Comparison of ENCODE assay signal across 12 cellular contexts in genomic region chr14:103538291-103539055, GRCh38. TPM values are rescaled to one million over a fixed set of nuclear protein-coding genes. Genes with fewer than 3 reads are reported as not detected.
DNase-seq lines count a peak whose midpoint lies in the region; TF ChIP-seq lines count a peak whose summit lies in the region.
"Had no signal": no experiment of that assay in that cellular context is flagged by ENCODE, and none has a peak within 500 bp of the region (broad histone marks: within the 10 kb centered on the region; RNA-seq: fewer than 3 reads in every experiment).

No MANE protein-coding gene starts in this region.

- H3K9me3 ChIP-seq in BLaER1 treated with 17β-estradiol and CSF1 and Interleukin-3, amounts not matched to agents 10 nM and 100 nM (replicated peaks in 1 of 11): no peaks in the 10 kb centered on the region
- H3K9me3 ChIP-seq in mucosa of rectum (ENCODE audit: control insufficient read depth in 2 of 2, low read length in 2 of 2) (no peaks in the 10 kb centered on the region), BE2C (no peaks in the 10 kb centered on the region)

- peaks cover 14 to 43% (median 34%) of the 10 kb centered on the region in 11 experiments; a peak in 21 of 22 replicates for H3K36me3 ChIP-seq in BLaER1 treated with 17β-estradiol and CSF1 and Interleukin-3, amounts not matched to agents 10 nM and 100 nM
- H3K36me3 ChIP-seq in mucosa of rectum (ENCODE audit: control insufficient read depth in 2 of 2, insufficient read depth in 2 of 2, low read length in 2 of 2): peaks cover 3 to 5% of the 10 kb centered on the region in 2 donors
- H3K36me3 ChIP-seq in BE2C: peaks cover 25% of the 10 kb centered on the region

- peak overlapping the region in 4 of 11 experiments; percentile 28 to 59 (median 46); a peak in 5 of 22 replicates for H3K9ac ChIP-seq in BLaER1 treated with 17β-estradiol and CSF1 and Interleukin-3, amounts not matched to agents 10 nM and 100 nM
- H3K9ac ChIP-seq in mucosa of rectum (ENCODE audit: low read depth in 1 of 2, low read length in 2 of 2): peak overlapping the region in 1 of 2 donors; percentile 3

- H3K27ac ChIP-seq in BLaER1 treated with 17β-estradiol and CSF1 and Interleukin-3, amounts not matched to agents 10 nM and 100 nM: no peak overlapping the region
- peak overlapping the region; percentile 66 for H3K27ac ChIP-seq in angular gyrus (ENCODE audit: low read depth, low read length)
- H3K27ac ChIP-seq in mucosa of rectum (ENCODE audit: low read depth in 2 of 2, low read length in 2 of 2): peak overlapping the region; percentile 49 to 52

- TF ChIP-seq CTCF in BE2C (IDR thresholded peaks at IDR 0.05; ENCODE audit: low read depth, low read length): no peak

- no peak overlapping the region for H3K4me3 ChIP-seq in BLaER1 treated with 17β-estradiol and CSF1 and Interleukin-3, amounts not matched to agents 10 nM and 100 nM
- H3K4me3 ChIP-seq in mucosa of rectum (ENCODE audit: low read length in 2 of 2) (no peak overlapping the region), BE2C (ENCODE audit: low read depth, low read length) (no peak overlapping the region)

- peaks cover 8 to 98% (median 73%) of the 10 kb centered on the region in 11 experiments; a peak in 20 of 22 replicates for H4K20me1 ChIP-seq in BLaER1 treated with 17β-estradiol and CSF1 and Interleukin-3, amounts not matched to agents 10 nM and 100 nM

- peaks cover 0 to 5% (median 0%) of the 10 kb centered on the region in 11 experiments; a peak in 1 of 22 replicates for H3K27me3 ChIP-seq in BLaER1 treated with 17β-estradiol and CSF1 and Interleukin-3, amounts not matched to agents 10 nM and 100 nM
- H3K27me3 ChIP-seq in mucosa of rectum (ENCODE audit: control insufficient read depth in 2 of 2, insufficient read depth in 2 of 2, low read length in 2 of 2) (no peaks in the 10 kb centered on the region), BE2C (no peaks in the 10 kb centered on the region)

- peak overlapping the region in 7 of 11 experiments; percentile 28 to 98 (median 55); a peak in 13 of 22 replicates for H3K4me2 ChIP-seq in BLaER1 treated with 17β-estradiol and CSF1 and Interleukin-3, amounts not matched to agents 10 nM and 100 nM

- DNase-seq in BE2C: no peak
- DNase-seq in NCI-H2081 treated with DMSO at 0.1 percent for 48 hours (lab: John Stamatoyannopoulos, UW): no peak
- DNase-seq in NCI-H2029 (lab: John Stamatoyannopoulos, UW): no peak
- DNase-seq: activated B cell treated with CpG ODN at 0.5 μM for 24 hours; activated naive CD4-positive, alpha-beta T cell treated with anti-CD3 and anti-CD28 coated beads for 36 hours; effector memory CD4-positive, alpha-beta T cell; NCI-H1417 treated with DMSO at 0.1 percent for 48 hours; OCI-M1; stimulated activated CD4-positive, alpha-beta T cell treated with anti-CD3 and anti-CD28 coated beads, Interleukin-4, amount 100 ng/mL, for 1 hour had no signal

- peaks cover 20 to 61% (median 55%) of the 10 kb centered on the region in 10 experiments for H3K4me1 ChIP-seq in BLaER1 treated with 17β-estradiol and CSF1 and Interleukin-3, amounts not matched to agents 10 nM and 100 nM
- H3K4me1 ChIP-seq in mucosa of rectum (ENCODE audit: control insufficient read depth in 2 of 2, insufficient read depth in 2 of 2, low read length in 2 of 2): peaks cover 41 to 47% of the 10 kb centered on the region in 2 donors
- H3K4me1 ChIP-seq in BE2C: peaks cover 16% of the 10 kb centered on the region

RNA-seq across cellular contexts. Expression of gene TRMT61A, which starts 9.5 kb away (rescaled TPM):
- polyA plus RNA-seq in BE2C (2012; ENCODE audit: insufficient read depth, insufficient read length, low read depth): 137 TPM

RNA-seq across cellular contexts. Expression of gene CKB, which starts 15.8 kb away (rescaled TPM):
- 1,667 TPM for polyA plus RNA-seq in BE2C (2012; ENCODE audit: insufficient read depth, insufficient read length, low read depth)

RNA-seq across cellular contexts. Expression of gene BAG5, which starts 24.0 kb away (rescaled TPM):
- 54.9 TPM for polyA plus RNA-seq in BE2C (2012; ENCODE audit: insufficient read depth, insufficient read length, low read depth)

RNA-seq across cellular contexts. Expression of gene COA8, which starts 24.3 kb away (rescaled TPM):
- 43.8 TPM for polyA plus RNA-seq in BE2C (2012; ENCODE audit: insufficient read depth, insufficient read length, low read depth)

Comparison
In these comparisons a context has a peak if more than half of its experiments do, and no peak if none do; other contexts are left out.
1. H3K27ac ChIP-seq: peak in angular gyrus (single experiment) and mucosa of rectum (2 of 2); none in BLaER1 treated with 17β-estradiol and CSF1 and Interleukin-3, amounts not matched to agents 10 nM and 100 nM (0 of 11).